In genomic region chr15:75142499-75142898, GRCh38 we compare ENCODE assay signal across 1 cellular context.
TF ChIP-seq lines count a peak whose summit lies in the region.

No MANE protein-coding gene starts in this region.

TF ChIP-seq in K562, 482 proteins besides CTCF, POLR2A, EP300 and RAD21 (continued from another document and continues in another):
- TF ChIP-seq CREB3 (tag; conservative IDR thresholded peaks at IDR 0.05; ENCODE audit: low read depth), result no peak
- no peak for TF ChIP-seq BHLHE40 (IDR thresholded peaks at IDR 0.05; ENCODE audit: low read length)
- TF ChIP-seq ZNF384 (IDR thresholded peaks at IDR 0.05; ENCODE audit: low read depth, low read length), result no peak
- TF ChIP-seq KDM1A (IDR thresholded peaks at IDR 0.05), result 0 out of 4 replicates have a peak, but pooled peaks of 1 of the 2 experiments have one; percentile 35
- TF ChIP-seq MTA3 (IDR thresholded peaks at IDR 0.05; ENCODE audit: borderline replicate concordance), result peak; percentile 71; the same call in 1 of the 2 replicates
- no peak for TF ChIP-seq TCF3 (CRISPR knock-in tag; IDR thresholded peaks at IDR 0.05)
- TF ChIP-seq KLF1 (tag; IDR thresholded peaks at IDR 0.05), result no peak
- TF ChIP-seq CTCFL (IDR thresholded peaks at IDR 0.05; ENCODE audit: borderline replicate concordance, insufficient read depth, low read depth, low read length, poor library complexity, severe bottlenecking), result no peak
- TF ChIP-seq CEBPZ (IDR thresholded peaks at IDR 0.05; ENCODE audit: borderline replicate concordance, low read depth, low read length), result peak; percentile 42; the same call in 1 of the 2 replicates
- TF ChIP-seq CBX3 (IDR thresholded peaks at IDR 0.05; ENCODE audit: borderline replicate concordance in 1 of 2, low read length in 2 of 2), result peak; percentile 97 to 98
- peak; percentile 69 for TF ChIP-seq CHD4 (IDR thresholded peaks at IDR 0.05; ENCODE audit: insufficient read depth, insufficient replicate concordance, low read depth, low read length, poor library complexity, severe bottlenecking)
- TF ChIP-seq CUX1 (CRISPR knock-in tag; IDR thresholded peaks at IDR 0.05), result no peak
- TF ChIP-seq MYBL2 (IDR thresholded peaks at IDR 0.05; ENCODE audit: low read depth), result no peak
- no peak for TF ChIP-seq MYBL2 (CRISPR knock-in tag; IDR thresholded peaks at IDR 0.05; ENCODE audit: borderline replicate concordance)
- no peak for TF ChIP-seq NRF1 (conservative IDR thresholded peaks at IDR 0.05 in 1 of 2, IDR thresholded peaks at IDR 0.05 in 1 of 2)
- no peak for TF ChIP-seq GATA2 (CRISPR knock-in tag; IDR thresholded peaks at IDR 0.05)
- TF ChIP-seq CBX1 (IDR thresholded peaks at IDR 0.05; ENCODE audit: low read depth), result peak; percentile 98; the same call in 1 of the 2 replicates
- no peak for TF ChIP-seq RCOR1 (IDR thresholded peaks at IDR 0.05; ENCODE audit: borderline replicate concordance in 1 of 2, low read depth in 2 of 2, low read length in 2 of 2)
- TF ChIP-seq SMARCC2 (IDR thresholded peaks at IDR 0.05; ENCODE audit: low read depth), result no peak
- no peak for TF ChIP-seq PBX2 (CRISPR knock-in tag; IDR thresholded peaks at IDR 0.05; ENCODE audit: low read depth)
- TF ChIP-seq PBX2 (tag; conservative IDR thresholded peaks at IDR 0.05; ENCODE audit: low read depth), result no peak
- no peak for TF ChIP-seq ELK3 (CRISPR knock-in tag; IDR thresholded peaks at IDR 0.05)
- no peak for TF ChIP-seq MCM2 (IDR thresholded peaks at IDR 0.05; ENCODE audit: low read depth)
- no peak for TF ChIP-seq XRCC5 (IDR thresholded peaks at IDR 0.05; ENCODE audit: low read depth, low read length)
- TF ChIP-seq TEAD2 (tag; IDR thresholded peaks at IDR 0.05), result no peak
- no peak for TF ChIP-seq UBTF (IDR thresholded peaks at IDR 0.05; ENCODE audit: borderline replicate concordance in 1 of 2, low read depth in 2 of 2, low read length in 2 of 2)
